Comparison of ENCODE assay signal across 9 cellular contexts in the genomic region with DNA sequence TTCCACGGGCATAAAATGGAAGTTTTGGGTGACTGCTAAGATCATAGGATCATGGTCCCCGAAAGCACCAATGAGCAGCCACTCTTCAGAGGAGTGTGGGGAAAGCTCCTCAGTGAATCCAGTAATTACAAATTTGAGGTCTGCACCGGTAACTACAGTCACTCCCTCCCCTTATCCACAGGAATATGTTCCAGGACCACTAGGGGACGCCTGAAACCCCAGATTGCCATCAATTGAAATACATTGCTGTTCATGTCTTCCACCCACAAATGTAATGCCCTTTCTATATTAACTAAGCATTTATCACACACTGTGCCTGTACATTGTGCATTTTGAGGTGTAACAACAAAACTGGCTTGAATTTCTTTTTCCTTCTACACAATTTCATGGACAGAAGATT.
DNase-seq lines count a peak whose midpoint lies in the region; ATAC-seq and TF ChIP-seq lines count a peak whose summit lies in the region.
"Had no signal": no experiment of that assay in that cellular context is flagged by ENCODE, and none has a peak within 500 bp of the region (broad histone marks: within the 10 kb centered on the region; RNA-seq: fewer than 3 reads in every experiment).

No MANE protein-coding gene starts in this region.

- peaks cover 3% of the 10 kb centered on the region for H3K4me1 ChIP-seq in NT2/D1 (ENCODE audit: insufficient read depth, insufficient read length)

- H3K4me3 ChIP-seq in NT2/D1 (ENCODE audit: insufficient read length, low read depth) (no peak overlapping the region), foreskin fibroblast (ENCODE audit: low read depth in 1 of 2, low read length in 2 of 2) (no peak overlapping the region)

- no peak for TF ChIP-seq EP300 in Ishikawa (IDR thresholded peaks at IDR 0.05; ENCODE audit: borderline replicate concordance)

- no peaks in the 10 kb centered on the region for H3K9me3 ChIP-seq in NT2/D1 (ENCODE audit: insufficient read depth, low read length)

- peak; percentile 29; the same call in 1 of the 2 replicates for TF ChIP-seq RAD21 in Ishikawa (IDR thresholded peaks at IDR 0.05; ENCODE audit: low read depth)

- ATAC-seq in HG02981 (IDR thresholded peaks at IDR 0.05; ENCODE audit: unreplicated experiment): no peak

- H3K27me3 ChIP-seq in NT2/D1 (ENCODE audit: insufficient read depth, insufficient read length): no peaks in the 10 kb centered on the region

- DNase-seq in DMS153 (lab: John Stamatoyannopoulos, UW) (peak; percentile 60), NT2/D1 (ENCODE audit: low read depth, low spot score) (peak; percentile 13), glomerular visceral epithelial cell (ENCODE audit: extremely low spot score) (peak; percentile 16), T-helper 1 cell (no peak), foreskin fibroblast (no peak)
- no peak for DNase-seq in stimulated activated CD4-positive, alpha-beta T cell treated with anti-CD3 and anti-CD28 coated beads, Interleukin-2, amount 100 ng/mL, for 48 hours
- DNase-seq: nucleus accumbens had no signal

- no peak for TF ChIP-seq CTCF in foreskin fibroblast (IDR thresholded peaks at IDR 0.05; ENCODE audit: low read depth, low read length)

- H3K9ac ChIP-seq in NT2/D1 (ENCODE audit: insufficient read length, low read depth): no peak overlapping the region

- H3K36me3 ChIP-seq in NT2/D1 (ENCODE audit: insufficient read depth, insufficient read length, low read length): no peaks in the 10 kb centered on the region

TF ChIP-seq in Ishikawa, 13 proteins besides CTCF, POLR2A, EP300 and RAD21:
- TF ChIP-seq TAF1 (IDR thresholded peaks at IDR 0.05; ENCODE audit: low read depth) (no peak), FOXM1 (IDR thresholded peaks at IDR 0.05; ENCODE audit: borderline replicate concordance, low read depth) (no peak), REST (IDR thresholded peaks at IDR 0.05; ENCODE audit: low read depth) (no peak), CEBPB (IDR thresholded peaks at IDR 0.05) (no peak), ZBTB7A (IDR thresholded peaks at IDR 0.05; ENCODE audit: low read depth) (no peak), TEAD4 (IDR thresholded peaks at IDR 0.05) (no peak), MAX (IDR thresholded peaks at IDR 0.05) (no peak), EGR1 (IDR thresholded peaks at IDR 0.05) (no peak), CREB1 (IDR thresholded peaks at IDR 0.05; ENCODE audit: low read depth) (no peak), USF1 (IDR thresholded peaks at IDR 0.05) (no peak), NFIC (IDR thresholded peaks at IDR 0.05) (no peak), YY1 (IDR thresholded peaks at IDR 0.05; ENCODE audit: low read depth) (no peak), TCF12 (IDR thresholded peaks at IDR 0.05; ENCODE audit: low read depth) (no peak)
TF ChIP-seq in Ishikawa: peak in this region for 0.

Comparison
In these comparisons a context has a peak if more than half of its experiments do, and no peak if none do; other contexts are left out.
1. DNase-seq: peak in DMS153 (single experiment), NT2/D1 (single experiment) and glomerular visceral epithelial cell (single experiment); none in T-helper 1 cell (0 of 5), stimulated activated CD4-positive, alpha-beta T cell treated with anti-CD3 and anti-CD28 coated beads, Interleukin-2, amount 100 ng/mL, for 48 hours (0 of 2) and foreskin fibroblast (0 of 2).